Comparison of ENCODE assay signal across 8 cellular contexts in genomic region chr19:52923782-52924593, GRCh38. TPM values are rescaled to one million over a fixed set of nuclear protein-coding genes. Genes with fewer than 3 reads are reported as not detected.
A peak's percentile ranks its signal among the peaks of the same experiment; 100 is the strongest.
DNase-seq lines count a peak whose midpoint lies in the region; ATAC-seq and TF ChIP-seq lines count a peak whose summit lies in the region.

No MANE protein-coding gene starts in this region.

- H3K36me3 ChIP-seq in SU-DHL-6 (ENCODE audit: low read length) = 0 out of 2 replicates have a peak, but pooled peaks cover 7% of the 10 kb centered on the region
- peaks cover 3% of the 10 kb centered on the region for H3K36me3 ChIP-seq in fibroblast of lung (ENCODE audit: control insufficient read depth, insufficient read depth, low read length)

- no peak for DNase-seq in activated CD4-positive, alpha-beta T cell treated with anti-CD3 and anti-CD28 coated beads for 36 hours
- DNase-seq in activated CD4-positive, alpha-beta T cell treated with anti-CD3 and anti-CD28 coated beads for 4 hours = no peak
- DNase-seq in fibroblast of lung (ENCODE audit: low read depth in 2 of 2) (peak; percentile 27 to 45), neural crest cell (ENCODE audit: low read depth, low spot score) (no peak), ecto neural progenitor cell (ENCODE audit: low spot score) (no peak), NCI-H2081 treated with DMSO at 0.1 percent for 48 hours (lab: John Stamatoyannopoulos, UW) (no peak)
- no peak for DNase-seq in activated CD4-positive, CD25-positive, alpha-beta regulatory T cell (lab: John Stamatoyannopoulos, UW)

- peaks cover 23% of the 10 kb centered on the region for H3K4me1 Mint-ChIP-seq in activated CD4-positive, alpha-beta T cell treated with anti-CD3 and anti-CD28 coated beads for 36 hours
- peaks cover 34% of the 10 kb centered on the region for H3K4me1 Mint-ChIP-seq in neural crest cell

- peaks cover 30% of the 10 kb centered on the region for H3K36me3 Mint-ChIP-seq in activated CD4-positive, alpha-beta T cell treated with anti-CD3 and anti-CD28 coated beads for 36 hours (ENCODE audit: low read depth)
- peaks cover 22% of the 10 kb centered on the region for H3K36me3 Mint-ChIP-seq in neural crest cell (ENCODE audit: low read depth)

- peaks cover 2% of the 10 kb centered on the region for H3K4me1 ChIP-seq in fibroblast of lung (ENCODE audit: control insufficient read depth, extremely low read depth, insufficient read depth, low read length)

- TF ChIP-seq CTCF in SU-DHL-6 (IDR thresholded peaks at IDR 0.05; ENCODE audit: insufficient read depth, low read length, poor library complexity, severe bottlenecking) (no peak), fibroblast of lung (conservative IDR thresholded peaks at IDR 0.05 in 1 of 2, IDR thresholded peaks at IDR 0.05 in 1 of 2; ENCODE audit: low read depth in 1 of 2, low read length in 2 of 2) (no peak), neural crest cell (conservative IDR thresholded peaks at IDR 0.05) (no peak)

- H2AFZ ChIP-seq in SU-DHL-6 (ENCODE audit: low read depth, low read length, severe bottlenecking) = peak overlapping the region; percentile 62
- H2AFZ ChIP-seq in fibroblast of lung (ENCODE audit: low read length) = peak overlapping the region; percentile 70

- CTCF ChIA-PET in activated CD4-positive, alpha-beta T cell treated with anti-CD3 and anti-CD28 coated beads for 36 hours (lab: Charles Lee) = no interaction called here

- H3K4me3 Mint-ChIP-seq in activated CD4-positive, alpha-beta T cell treated with anti-CD3 and anti-CD28 coated beads for 36 hours = peak overlapping the region; percentile 89
- H3K4me3 Mint-ChIP-seq in neural crest cell = peak overlapping the region; percentile 94

- H4K20me1 ChIP-seq in SU-DHL-6 (ENCODE audit: low read depth, low read length) = no peaks in the 10 kb centered on the region
- no peaks in the 10 kb centered on the region for H4K20me1 ChIP-seq in fibroblast of lung (ENCODE audit: control insufficient read depth, extremely low read depth, insufficient read depth, low read length)

- H3K27me3 Mint-ChIP-seq in activated CD4-positive, alpha-beta T cell treated with anti-CD3 and anti-CD28 coated beads for 36 hours = no peaks in the 10 kb centered on the region
- H3K27me3 Mint-ChIP-seq in neural crest cell (ENCODE audit: low read depth) = no peaks in the 10 kb centered on the region

- peak overlapping the region; percentile 77 for H3K9ac ChIP-seq in SU-DHL-6 (ENCODE audit: low read length)
- H3K9ac ChIP-seq in fibroblast of lung (ENCODE audit: insufficient read depth, low read length) = no peak overlapping the region

- H3K4me3 ChIP-seq in SU-DHL-6 (ENCODE audit: insufficient read depth, low read length, poor library complexity, severe bottlenecking) = peak overlapping the region; percentile 88
- H3K4me3 ChIP-seq in fibroblast of lung (replicated peaks in 1 of 4; ENCODE audit: control extremely low read depth in 1 of 4, insufficient read depth in 1 of 4, low read depth in 3 of 4, low read length in 4 of 4) = peak overlapping the region; percentile 45 to 77 (median 64)

- H3K27ac Mint-ChIP-seq in activated CD4-positive, alpha-beta T cell treated with anti-CD3 and anti-CD28 coated beads for 36 hours = no peak overlapping the region
- H3K27ac Mint-ChIP-seq in neural crest cell (ENCODE audit: unreplicated experiment) = no peak overlapping the region

- H3K4me2 ChIP-seq in SU-DHL-6 (ENCODE audit: low read depth, low read length, poor library complexity, severe bottlenecking) (peak overlapping the region; percentile 56), fibroblast of lung (ENCODE audit: extremely low read depth, insufficient read depth, low read length) (peak overlapping the region; percentile 68)

- peaks cover 2% of the 10 kb centered on the region for H3K9me3 Mint-ChIP-seq in activated CD4-positive, alpha-beta T cell treated with anti-CD3 and anti-CD28 coated beads for 36 hours (ENCODE audit: low read depth)
- H3K9me3 Mint-ChIP-seq in neural crest cell = no peaks in the 10 kb centered on the region

- H3K9me3 ChIP-seq in SU-DHL-6 (ENCODE audit: insufficient read depth, low read length) = no peaks in the 10 kb centered on the region
- H3K9me3 ChIP-seq in fibroblast of lung (ENCODE audit: control insufficient read depth, insufficient read depth, low read depth, low read length) = no peaks in the 10 kb centered on the region

- intact Hi-C loops in activated CD4-positive, alpha-beta T cell treated with anti-CD3 and anti-CD28 coated beads for 36 hours (cut with DNase I, micrococcal nuclease) = loop anchor here (1.0 to 5.0 kb wide), 12 partner anchors 18 to 677 kb away; partner anchors contain the start of genes ZNF320 (in 2 of the 2), ZNF347 (in 1 of the 2), ZNF468 (in 1 of the 2) and ZNF600 (in 1 of the 2)

- H3K79me2 ChIP-seq in SU-DHL-6 (ENCODE audit: insufficient read depth, low read length) (peaks cover 12% of the 10 kb centered on the region; the same call in 1 of the 2 replicates), fibroblast of lung (ENCODE audit: control insufficient read depth, insufficient read depth, low read length) (no peaks in the 10 kb centered on the region)

- peaks cover 8% of the 10 kb centered on the region; the same call in 1 of the 2 replicates for H3F3A ChIP-seq in SU-DHL-6 (ENCODE audit: insufficient read depth)

- POLR2A ChIA-PET in activated CD4-positive, alpha-beta T cell treated with anti-CD3 and anti-CD28 coated beads for 36 hours (lab: Charles Lee) = no interaction called here

- no peak for ATAC-seq in activated CD4-positive, alpha-beta T cell treated with anti-CD3 and anti-CD28 coated beads for 36 hours

- H3K27ac ChIP-seq in SU-DHL-6 (ENCODE audit: low read depth, low read length) = 0 out of 2 replicates have a peak overlapping the region, but pooled peaks have one; percentile 10
- peak overlapping the region; percentile 70 for H3K27ac ChIP-seq in fibroblast of lung (ENCODE audit: insufficient read depth, low read length)

- H3K27me3 ChIP-seq in SU-DHL-6 (ENCODE audit: low read length) = no peaks in the 10 kb centered on the region
- no peaks in the 10 kb centered on the region for H3K27me3 ChIP-seq in fibroblast of lung (ENCODE audit: control insufficient read depth, insufficient read depth, low read length)

- H3K9me2 ChIP-seq in SU-DHL-6 (replicated peaks; ENCODE audit: insufficient read depth, low read length) = no peaks in the 10 kb centered on the region

RNA-seq across cellular contexts. Expression of gene ZNF888, which starts 0.8 kb away (rescaled TPM):
- total RNA-seq in activated CD4-positive, alpha-beta T cell treated with anti-CD3 and anti-CD28 coated beads for 36 hours = 1 to 10 TPM; 5.1 to 5.5 TPM
- total RNA-seq in fibroblast of lung (2.6 and 4.3 TPM in 2 replicates), neural crest cell (8.0 and 8.2 TPM in 2 replicates)
- 1.6 and 2.4 TPM in 2 replicates for polyA plus RNA-seq in fibroblast of lung
- polyA plus RNA-seq in fibroblast of lung (2012) = 1.8 and 2.4 TPM in 2 replicates
- polyA minus RNA-seq in fibroblast of lung (ENCODE audit: low replicate concordance) = 1.1 TPM in 1 of 2 replicates, not detected in the other

RNA-seq across cellular contexts. Expression of gene ZNF320, which starts 26.6 kb away (rescaled TPM):
- total RNA-seq in activated CD4-positive, alpha-beta T cell treated with anti-CD3 and anti-CD28 coated beads for 36 hours = 10 to 100 TPM; 10.8 to 12.2 TPM
- 14.6 and 19.7 TPM in 2 replicates for total RNA-seq in fibroblast of lung
- polyA plus RNA-seq in fibroblast of lung = 3.6 and 8.5 TPM in 2 replicates
- 3.0 and 3.6 TPM in 2 replicates for polyA plus RNA-seq in fibroblast of lung (2012)
- polyA minus RNA-seq in fibroblast of lung (ENCODE audit: low replicate concordance) = 4.1 and 9.7 TPM in 2 replicates
- total RNA-seq in neural crest cell = 26.9 and 38.1 TPM in 2 replicates

RNA-seq across cellular contexts. Expression of gene ZNF816, which starts 38.7 kb away (rescaled TPM):
- 10 to 100 TPM; 10.7 to 11.4 TPM for total RNA-seq in activated CD4-positive, alpha-beta T cell treated with anti-CD3 and anti-CD28 coated beads for 36 hours
- total RNA-seq in fibroblast of lung (10.1 and 10.3 TPM in 2 replicates), neural crest cell (12.0 and 13.8 TPM in 2 replicates)
- 2.9 and 3.1 TPM in 2 replicates for polyA plus RNA-seq in fibroblast of lung
- 2.5 and 3.6 TPM in 2 replicates for polyA plus RNA-seq in fibroblast of lung (2012)
- 0.41 TPM in 1 of 2 replicates, not detected in the other for polyA minus RNA-seq in fibroblast of lung (ENCODE audit: low replicate concordance)

Comparison
In these comparisons a context has a peak if more than half of its experiments do, and no peak if none do; other contexts are left out.
1. DNase-seq: peak in fibroblast of lung (2 of 2); none in activated CD4-positive, alpha-beta T cell treated with anti-CD3 and anti-CD28 coated beads for 36 hours (single experiment), activated CD4-positive, alpha-beta T cell treated with anti-CD3 and anti-CD28 coated beads for 4 hours (0 of 2), neural crest cell (single experiment), ecto neural progenitor cell (single experiment), activated CD4-positive, CD25-positive, alpha-beta regulatory T cell (0 of 4) and NCI-H2081 treated with DMSO at 0.1 percent for 48 hours (single experiment).